26 cellular contexts compared by ENCODE assay signal in genomic region chr2:89849731-89850130, GRCh38.
DNase-seq lines count a peak whose midpoint lies in the region; ATAC-seq, FAIRE-seq and TF ChIP-seq lines count a peak whose summit lies in the region.
"Had no signal": no experiment of that assay in that cellular context is flagged by ENCODE, and none has a peak within 500 bp of the region (broad histone marks: within the 10 kb centered on the region; RNA-seq: fewer than 3 reads in every experiment).

No MANE protein-coding gene starts in this region.

- 5% methylated on average over 3 of the region's 3 CpGs for WGBS in HepG2 (ENCODE audit: low lambda C conversion rate)
- WGBS in right lobe of liver (ENCODE audit: insufficient coverage, low coverage, low lambda C conversion rate, missing lambda C conversion rate): 40% methylated on average over 3 of the region's 3 CpGs
- WGBS in K562 (ENCODE audit: insufficient coverage, low coverage, missing lambda C conversion rate): 0% methylated on average over 3 of the region's 3 CpGs
- WGBS in mammary epithelial cell (ENCODE audit: low coverage, missing lambda C conversion rate): 44% methylated on average over 3 of the region's 3 CpGs

- TF ChIP-seq RAD21 in HepG2 (CRISPR knock-in tag; IDR thresholded peaks at IDR 0.05) (no peak), K562 (CRISPR knock-in tag; conservative IDR thresholded peaks at IDR 0.05 in 1 of 2, IDR thresholded peaks at IDR 0.05 in 1 of 2) (no peak)

- H4K20me1 ChIP-seq in HepG2 (ENCODE audit: insufficient read depth, low read length) (no peaks in the 10 kb centered on the region), K562 (replicated peaks; ENCODE audit: control insufficient read depth, insufficient read depth, low read length) (no peaks in the 10 kb centered on the region), mammary epithelial cell (ENCODE audit: insufficient read depth, low read length) (no peaks in the 10 kb centered on the region)
- H4K20me1 ChIP-seq: BLaER1 had no signal

- H2AFZ ChIP-seq in HepG2 (ENCODE audit: low read length) (no peak overlapping the region), K562 (ENCODE audit: low read depth, low read length) (no peak overlapping the region), mammary epithelial cell (ENCODE audit: low read depth, low read length) (no peak overlapping the region)

- H3K9me3 ChIP-seq in HepG2 (ENCODE audit: low read length): no peaks in the 10 kb centered on the region
- no peaks in the 10 kb centered on the region for H3K9me3 ChIP-seq in right lobe of liver
- no peaks in the 10 kb centered on the region for H3K9me3 ChIP-seq in K562 (replicated peaks; ENCODE audit: control insufficient read depth, insufficient read depth, low read depth, low read length)
- no peaks in the 10 kb centered on the region for H3K9me3 ChIP-seq in HAP-1
- peaks cover 5% of the 10 kb centered on the region for H3K9me3 ChIP-seq in mammary epithelial cell (replicated peaks; ENCODE audit: insufficient read depth, low read length)
- H3K9me3 ChIP-seq: BE2C had no signal

- BruUV-seq in HepG2 (replicated peaks; lab: Mats Ljungman, UMichigan): no TSS peak
- no TSS peak for BruUV-seq in K562 (replicated peaks; lab: Mats Ljungman, UMichigan)
- BruUV-seq in mammary epithelial cell (replicated peaks; lab: Mats Ljungman, UMichigan): no TSS peak

- POLR2A ChIA-PET in HepG2 (lab: Yijun Ruan, JAX) (no interaction called here), K562 (lab: Yijun Ruan, JAX) (no interaction called here)

- TF ChIP-seq CTCF in HepG2 (CRISPR knock-in tag; IDR thresholded peaks at IDR 0.05): no peak
- no peak for TF ChIP-seq CTCF in right lobe of liver (IDR thresholded peaks at IDR 0.05)
- TF ChIP-seq CTCF in K562 (IDR thresholded peaks at IDR 0.05 in 2 of 3, conservative IDR thresholded peaks at IDR 0.05 in 1 of 3; ENCODE audit: insufficient read depth in 2 of 3, low read depth in 1 of 3, low read length in 3 of 3): no peak
- TF ChIP-seq CTCF in mammary epithelial cell (conservative IDR thresholded peaks at IDR 0.05 in 1 of 2, IDR thresholded peaks at IDR 0.05 in 1 of 2; ENCODE audit: extremely low read depth in 1 of 2, insufficient read depth in 1 of 2, low read depth in 1 of 2, low read length in 2 of 2): no peak

- TF ChIP-seq POLR2A in HepG2 (IDR thresholded peaks at IDR 0.05; ENCODE audit: insufficient read depth in 1 of 2, low read depth in 2 of 2, low read length in 2 of 2) (no peak), right lobe of liver (IDR thresholded peaks at IDR 0.05) (no peak), K562 (conservative IDR thresholded peaks at IDR 0.05) (no peak)

- H3K9ac ChIP-seq in HepG2 (ENCODE audit: insufficient read depth, low read depth, low read length): no peak overlapping the region
- no peak overlapping the region for H3K9ac ChIP-seq in K562 (ENCODE audit: insufficient read depth in 1 of 2, low read depth in 2 of 2, low read length in 2 of 2)
- no peak overlapping the region for H3K9ac ChIP-seq in mammary epithelial cell (ENCODE audit: insufficient read depth, low read length)
- H3K9ac ChIP-seq: BLaER1 had no signal

- no peak for DNase-seq in HepG2 (ENCODE audit: low spot score)
- DNase-seq in right lobe of liver: no peak
- DNase-seq in NCI-H226: peak; percentile 1
- DNase-seq in K562 (ENCODE audit: extremely low read depth in 1 of 4, low spot score in 3 of 4): no peak
- no peak for DNase-seq in HAP-1 (ENCODE audit: low spot score in 2 of 2)
- DNase-seq in foreskin melanocyte: no peak
- DNase-seq in mammary epithelial cell: no peak
- DNase-seq: ACHN; BE2C; C1 segment of cervical spinal cord; CD4-positive, alpha-beta memory T cell; CD4-positive, CD25-positive, alpha-beta regulatory T cell; CD8-positive, alpha-beta memory T cell; COR-L47; DMS 273 treated with DMSO at 0.1 percent for 48 hours; DMS153; DMS53; DMS79; DND-41; EL; GDM1 had no signal

- CTCF ChIA-PET in HepG2 (lab: Yijun Ruan, JAX; ENCODE audit: low intra/inter-chr PET ratio, low total read pairs) (no interaction called here), K562 (lab: Yijun Ruan, JAX; ENCODE audit: low intra/inter-chr PET ratio) (no interaction called here), mammary epithelial cell (lab: Charles Lee; ENCODE audit: low non-redundant PET) (no interaction called here)

- FAIRE-seq in HepG2 (lab: Jason Lieb, UNC): no peak
- FAIRE-seq in K562 (lab: Jason Lieb, UNC): no peak
- FAIRE-seq: GM12878, GM12892, GM18507 had no signal

- H3K27me3 ChIP-seq in HepG2 (ENCODE audit: control insufficient read depth in 1 of 2, insufficient read depth in 2 of 2, low read length in 2 of 2) (peaks cover 0 to 25% of the 10 kb centered on the region in 2 experiments; a peak in 2 of 5 replicates), right lobe of liver (peaks cover 0 to 15% of the 10 kb centered on the region in 2 donors), K562 (ENCODE audit: control insufficient read depth in 2 of 2, insufficient read depth in 2 of 2, low read length in 2 of 2) (no peaks in the 10 kb centered on the region), HAP-1 (ENCODE audit: low read depth) (no peaks in the 10 kb centered on the region; the same call in 1 of the 2 replicates), mammary epithelial cell (ENCODE audit: insufficient read depth, low read length) (no peaks in the 10 kb centered on the region)
- H3K27me3 ChIP-seq: BLaER1 had no signal

- H3K4me3 ChIP-seq in HepG2 (replicated peaks in 1 of 3; ENCODE audit: insufficient read depth in 1 of 3, low read depth in 2 of 3, low read length in 3 of 3) (no peak overlapping the region), right lobe of liver (no peak overlapping the region), K562 (no peak overlapping the region), HAP-1 (no peak overlapping the region), mammary epithelial cell (replicated peaks in 1 of 3; ENCODE audit: insufficient read depth in 1 of 3, low read depth in 2 of 3, low read length in 3 of 3) (no peak overlapping the region)
- H3K4me3 ChIP-seq: BLaER1, GM12878 had no signal

- H3K36me3 ChIP-seq in HepG2 (replicated peaks in 1 of 2; ENCODE audit: control insufficient read depth in 1 of 2, insufficient read depth in 2 of 2, low read length in 2 of 2): no peaks in the 10 kb centered on the region
- no peaks in the 10 kb centered on the region for H3K36me3 ChIP-seq in right lobe of liver
- H3K36me3 ChIP-seq in K562 (ENCODE audit: control insufficient read depth, insufficient read depth, low read length): no peaks in the 10 kb centered on the region
- H3K36me3 ChIP-seq in HAP-1 (replicated peaks): no peaks in the 10 kb centered on the region
- no peaks in the 10 kb centered on the region for H3K36me3 ChIP-seq in mammary epithelial cell (ENCODE audit: insufficient read depth, low read length)
- H3K36me3 ChIP-seq: BE2C, BLaER1 had no signal

- TF ChIP-seq EP300 in HepG2 (IDR thresholded peaks at IDR 0.05; ENCODE audit: low read depth in 2 of 2, low read length in 2 of 2) (no peak), HepG2 (CRISPR knock-in tag; IDR thresholded peaks at IDR 0.05; ENCODE audit: borderline replicate concordance) (no peak), K562 (IDR thresholded peaks at IDR 0.05; ENCODE audit: low read length) (no peak)

- in situ Hi-C loops in HepG2 (cut with HindIII; ENCODE audit: extremely low pct_ligation_motif_present, low pct_unique_long_range_greater_than_20kb): no loop called here
- in situ Hi-C loops in K562 (cut with MboI): loop anchor here (5.0 kb wide), 1 partner anchor 522 kb away; no protein-coding TSS in a partner anchor
- in situ Hi-C loops in HAP-1 (cut with MboI; ENCODE audit: low sequenced_read_pairs): no loop called here
- in situ Hi-C loops in mammary epithelial cell (cut with MboI; ENCODE audit: low sequenced_read_pairs in 2 of 2): no loop called here

- intact Hi-C loops in HepG2 (cut with micrococcal nuclease; ENCODE audit: unreplicated experiment) (no loop called here), right lobe of liver (cut with DNase I) (no loop called here), K562 (cut with micrococcal nuclease) (no loop called here), mammary epithelial cell (cut with micrococcal nuclease) (no loop called here)

- no peaks in the 10 kb centered on the region for H3K9me1 ChIP-seq in K562 (ENCODE audit: control insufficient read depth, insufficient read depth, low read length)

- no peaks in the 10 kb centered on the region for H3K79me2 ChIP-seq in HepG2 (ENCODE audit: insufficient read depth, low read length)
- H3K79me2 ChIP-seq in K562 (ENCODE audit: control insufficient read depth, insufficient read depth, low read length): no peaks in the 10 kb centered on the region
- no peaks in the 10 kb centered on the region for H3K79me2 ChIP-seq in mammary epithelial cell (ENCODE audit: insufficient read depth, low read length)

- H3K4me2 ChIP-seq in HepG2 (ENCODE audit: low read depth, low read length) (no peak overlapping the region), K562 (ENCODE audit: insufficient read depth, low read length) (no peak overlapping the region), mammary epithelial cell (ENCODE audit: insufficient read depth, low read depth, low read length) (no peak overlapping the region)

- no peaks in the 10 kb centered on the region for H3K4me1 ChIP-seq in HepG2 (ENCODE audit: insufficient read depth, low read length)
- no peaks in the 10 kb centered on the region for H3K4me1 ChIP-seq in right lobe of liver
- H3K4me1 ChIP-seq in K562 (replicated peaks in 1 of 2; ENCODE audit: control insufficient read depth in 2 of 2, insufficient read depth in 2 of 2, low read length in 2 of 2): no peaks in the 10 kb centered on the region
- H3K4me1 ChIP-seq in HAP-1: no peaks in the 10 kb centered on the region
- no peaks in the 10 kb centered on the region for H3K4me1 ChIP-seq in mammary epithelial cell (ENCODE audit: insufficient read depth, low read length)
- H3K4me1 ChIP-seq: BE2C had no signal

- no peak overlapping the region for H3K27ac ChIP-seq in HepG2 (ENCODE audit: extremely low read length, insufficient read depth, low read length)
- no peak overlapping the region for H3K27ac ChIP-seq in right lobe of liver
- H3K27ac ChIP-seq in K562 (ENCODE audit: extremely low read depth, low read depth, low read length): no peak overlapping the region
- no peak overlapping the region for H3K27ac ChIP-seq in mammary epithelial cell (ENCODE audit: insufficient read depth, low read depth, low read length)
- H3K27ac ChIP-seq: 22Rv1, BLaER1 had no signal

- dilution Hi-C loops in mammary epithelial cell (cut with HindIII; ENCODE audit: low sequenced_read_pairs): no loop called here

- ATAC-seq in HepG2 (no peak), right lobe of liver (no peak), K562 (no peak)
- ATAC-seq: GM12878 had no signal

TF ChIP-seq in K562, 482 proteins besides CTCF, POLR2A, EP300 and RAD21 (continues in another document):
- peak; percentile 99 for TF ChIP-seq MAFF (IDR thresholded peaks at IDR 0.05; ENCODE audit: low read length)
- no peak for TF ChIP-seq ETV1 (tag; conservative IDR thresholded peaks at IDR 0.05; ENCODE audit: low read depth)
- TF ChIP-seq MEF2A (IDR thresholded peaks at IDR 0.05; ENCODE audit: control insufficient read depth, low read depth, low read length): no peak
- no peak for TF ChIP-seq RBM39 (optimal IDR thresholded peaks at IDR 0.05; ENCODE audit: low read depth, low read length)
- peak; percentile 81 for TF ChIP-seq C11orf30 (IDR thresholded peaks at IDR 0.05; ENCODE audit: low read depth)
- peak; percentile 90 for TF ChIP-seq MAFG (tag; conservative IDR thresholded peaks at IDR 0.05)

Comparison
In these comparisons a context has a peak if more than half of its experiments do, and no peak if none do; other contexts are left out.
1. Of the 241 proteins assayed by ChIP-seq in both HepG2 and K562: peak only in HepG2: RFX5; only in K562: none; in both: MAFF, MAFG and MAFK; in neither: 237.